Comparison of ENCODE assay signal across 20 cellular contexts in the genomic region with DNA sequence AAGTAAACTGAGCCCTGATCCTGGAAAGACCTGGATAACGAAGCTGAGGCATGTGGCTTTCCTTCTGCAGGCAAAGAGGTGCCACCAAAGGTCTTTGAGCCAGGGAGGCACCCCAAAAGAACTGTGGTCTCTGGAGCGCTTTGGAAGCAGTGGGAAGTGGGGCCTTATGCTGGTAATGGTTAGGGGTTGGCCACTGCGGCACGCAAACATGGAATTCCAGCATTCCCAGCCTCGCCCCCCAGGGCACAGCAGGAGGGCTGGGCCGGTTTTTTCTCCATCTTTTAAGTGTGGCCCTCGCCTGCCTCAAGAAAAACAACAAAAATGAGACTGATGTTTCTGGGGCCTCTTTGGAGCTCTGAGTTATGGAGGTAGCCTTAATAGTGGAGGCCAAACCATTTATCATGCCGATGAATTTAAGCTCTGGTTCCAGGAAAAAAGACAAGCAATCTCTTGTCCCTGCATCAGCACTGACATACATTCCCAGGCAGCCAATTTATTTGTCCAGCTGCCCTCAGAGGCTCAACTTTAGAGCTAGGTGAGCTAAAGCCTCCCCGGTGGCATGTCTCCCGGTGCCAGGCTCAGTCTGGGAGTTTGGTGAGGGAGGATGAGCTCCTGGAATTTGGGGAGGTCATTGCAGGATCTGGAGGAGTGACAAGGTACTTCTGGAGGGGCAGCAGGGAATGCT.
DNase-seq lines count a peak whose midpoint lies in the region; ATAC-seq, FAIRE-seq and TF ChIP-seq lines count a peak whose summit lies in the region.
"Had no signal": no experiment of that assay in that cellular context is flagged by ENCODE, and none has a peak within 500 bp of the region (broad histone marks: within the 10 kb centered on the region; RNA-seq: fewer than 3 reads in every experiment).

No MANE protein-coding gene starts in this region.

- CTCF ChIA-PET in H1 (lab: Charles Lee; ENCODE audit: partially characterized antibody): interaction anchor here (0.6 to 1.8 kb wide), 3 partner anchors 42 to 1363 kb away, joined by 3 to 4 read pairs (median 4); no protein-coding TSS in a partner anchor

- no peak overlapping the region for H2AFZ ChIP-seq in OCI-LY1 (ENCODE audit: low read length)
- no peak overlapping the region for H2AFZ ChIP-seq in H1 (ENCODE audit: low read length)

- no peaks in the 10 kb centered on the region for H3K36me3 ChIP-seq in breast epithelium
- no peaks in the 10 kb centered on the region for H3K36me3 ChIP-seq in OCI-LY1 (ENCODE audit: insufficient read depth, low read length)
- no peaks in the 10 kb centered on the region for H3K36me3 ChIP-seq in H1 (ENCODE audit: control insufficient read depth in 2 of 4, insufficient read depth in 4 of 4, low read length in 3 of 4)
- no peaks in the 10 kb centered on the region for H3K36me3 ChIP-seq in psoas muscle (ENCODE audit: insufficient read depth in 1 of 2, low read depth in 1 of 2)

- no peak overlapping the region for H4K91ac ChIP-seq in H1 (replicated peaks; ENCODE audit: insufficient read length, low read length)

- H3K14ac ChIP-seq in H1 (ENCODE audit: insufficient read length): no peak overlapping the region

- DNase-seq in T47D (ENCODE audit: low read depth in 1 of 2, low spot score in 1 of 2) (peak; percentile 28 to 75), breast epithelium (ENCODE audit: low spot score in 2 of 2) (no peak), H1 (ENCODE audit: low read depth in 1 of 2, low spot score in 2 of 2) (no peak), psoas muscle (no peak), NCI-H2029 (lab: John Stamatoyannopoulos, UW) (no peak)
- DNase-seq: CD4-positive, CD25-positive, alpha-beta regulatory T cell; GOT3; NCI-H1048; NCI-H1694; NCI-H2081; NCI-H2227 treated with DMSO at 0.1 percent for 48 hours; NCI-H510A; Right ventricle myocardium superior had no signal

- H3K4me3 ChIP-seq in breast epithelium (no peak overlapping the region), OCI-LY1 (ENCODE audit: low read depth, low read length, poor library complexity, severe bottlenecking) (no peak overlapping the region), H1 (ENCODE audit: extremely low read depth in 1 of 4, insufficient read depth in 2 of 4, low read depth in 3 of 4, low read length in 4 of 4) (no peak overlapping the region), psoas muscle (no peak overlapping the region)
- H3K4me3 ChIP-seq: GM12878, SK-N-MC had no signal

- no peaks in the 10 kb centered on the region for H3K27me3 ChIP-seq in breast epithelium
- no peaks in the 10 kb centered on the region for H3K27me3 ChIP-seq in OCI-LY1 (ENCODE audit: insufficient read depth, low read length)
- H3K27me3 ChIP-seq in H1 (replicated peaks in 1 of 4; ENCODE audit: control insufficient read depth in 3 of 4, extremely low read depth in 1 of 4, insufficient read depth in 3 of 4, low read length in 3 of 4): no peaks in the 10 kb centered on the region
- H3K27me3 ChIP-seq in psoas muscle (ENCODE audit: insufficient read depth in 3 of 3, low read length in 2 of 3): peaks cover 0 to 2% (median 0%) of the 10 kb centered on the region in 3 donors

- no peak overlapping the region for H4K8ac ChIP-seq in H1 (ENCODE audit: extremely low read depth, insufficient read depth, low read length)

- TF ChIP-seq POLR2A in breast epithelium (IDR thresholded peaks at IDR 0.05) (no peak), H1 (IDR thresholded peaks at IDR 0.05; ENCODE audit: control extremely low read depth in 1 of 2, low read depth in 2 of 2, low read length in 2 of 2) (no peak)

- H2BK12ac ChIP-seq in H1 (ENCODE audit: low read depth, low read length): no peak overlapping the region

- intact Hi-C loops in breast epithelium (cut with DNase I; ENCODE audit: low total_unique reads): no loop called here
- intact Hi-C loops in psoas muscle (cut with DNase I): no loop called here

- ATAC-seq in psoas muscle: no peak
- no peak for ATAC-seq in HG03095 (IDR thresholded peaks at IDR 0.05; ENCODE audit: unreplicated experiment)
- ATAC-seq: GM12878, HCT116 had no signal

- H3K27ac ChIP-seq in breast epithelium (peak overlapping the region in 1 of 2 donors; percentile 17), OCI-LY1 (ENCODE audit: low read depth, low read length, poor library complexity, severe bottlenecking) (peak overlapping the region; percentile 94), H1 (ENCODE audit: low read depth, low read length) (no peak overlapping the region), psoas muscle (no peak overlapping the region)
- H3K27ac ChIP-seq: SK-N-MC had no signal

- H2BK15ac ChIP-seq in H1 (ENCODE audit: low read length): no peak overlapping the region

- H2BK20ac ChIP-seq in H1 (ENCODE audit: low read length): no peak overlapping the region

- no peak overlapping the region for H2AK5ac ChIP-seq in H1 (ENCODE audit: low read depth, low read length)

- TF ChIP-seq CTCF in breast epithelium (IDR thresholded peaks at IDR 0.05) (no peak), OCI-LY1 (IDR thresholded peaks at IDR 0.05; ENCODE audit: low read length) (no peak), H1 (IDR thresholded peaks at IDR 0.05; ENCODE audit: control extremely low read depth in 1 of 3, insufficient read depth in 1 of 3, low read depth in 1 of 3, low read length in 3 of 3) (no peak), psoas muscle (IDR thresholded peaks at IDR 0.05) (no peak)

- no peak overlapping the region for H3K4ac ChIP-seq in H1 (replicated peaks; ENCODE audit: insufficient read length, low read depth, low read length)

- no peak for TF ChIP-seq RAD21 in H1 (IDR thresholded peaks at IDR 0.05 in 1 of 2, conservative IDR thresholded peaks at IDR 0.05 in 1 of 2; ENCODE audit: low read depth in 2 of 2, low read length in 2 of 2)

- POLR2A ChIA-PET in H1 (lab: Charles Lee; ENCODE audit: partially characterized antibody): interaction anchor here (0.7 to 1.1 kb wide), 2 partner anchors 108 to 232 kb away, joined by 3 read pairs; no protein-coding TSS in a partner anchor

- no peak overlapping the region for H3K56ac ChIP-seq in H1 (replicated peaks; ENCODE audit: insufficient read length, low read depth, low read length)

- no peaks in the 10 kb centered on the region for H3F3A ChIP-seq in OCI-LY1 (ENCODE audit: insufficient read depth, low read length)

- H3K9me2 ChIP-seq in OCI-LY1 (ENCODE audit: low read depth, low read length): no peaks in the 10 kb centered on the region

- FAIRE-seq in H1 (lab: Jason Lieb, UNC): no peak
- FAIRE-seq: D721Med, G401.6, GM12878 had no signal

- TF ChIP-seq EP300 in H1 (IDR thresholded peaks at IDR 0.05; ENCODE audit: borderline replicate concordance in 1 of 2, low read depth in 2 of 2, low read length in 2 of 2): no peak

- no peaks in the 10 kb centered on the region for H3K79me1 ChIP-seq in H1 (ENCODE audit: low read depth, low read length)

- H3K23me2 ChIP-seq in H1 (ENCODE audit: low read depth, low read length): no peaks in the 10 kb centered on the region; the same call in 1 of the 2 replicates

- H4K20me1 ChIP-seq in OCI-LY1 (ENCODE audit: insufficient read depth, low read length) (no peaks in the 10 kb centered on the region), H1 (replicated peaks in 1 of 2; ENCODE audit: control insufficient read depth in 1 of 2, insufficient read depth in 2 of 2, low read length in 2 of 2) (peaks cover 0 to 2% of the 10 kb centered on the region in 2 experiments)

- H2BK5ac ChIP-seq in H1 (ENCODE audit: low read depth, low read length): no peak overlapping the region

- H3K9me3 ChIP-seq in breast epithelium (no peaks in the 10 kb centered on the region), OCI-LY1 (ENCODE audit: low read length) (no peaks in the 10 kb centered on the region), H1 (ENCODE audit: insufficient read depth in 2 of 2, low read depth in 1 of 2, low read length in 1 of 2) (no peaks in the 10 kb centered on the region), psoas muscle (no peaks in the 10 kb centered on the region)

- no peak overlapping the region for H3K23ac ChIP-seq in H1 (ENCODE audit: insufficient read length)

- no peaks in the 10 kb centered on the region for H3K79me2 ChIP-seq in OCI-LY1 (ENCODE audit: insufficient read depth, low read length)
- no peaks in the 10 kb centered on the region for H3K79me2 ChIP-seq in H1 (ENCODE audit: control insufficient read depth in 1 of 2, insufficient read depth in 2 of 2, low read length in 2 of 2)

- in situ Hi-C loops in T47D (cut with HindIII; ENCODE audit: low pct_unique_long_range_greater_than_20kb, low sequenced_read_pairs): no loop called here

- H3K18ac ChIP-seq in H1 (ENCODE audit: extremely low read depth, low read length): no peak overlapping the region

- H2BK120ac ChIP-seq in H1 (replicated peaks; ENCODE audit: low read depth, low read length): no peak overlapping the region

- H3K9ac ChIP-seq in OCI-LY1 (ENCODE audit: low read length): no peak overlapping the region
- H3K9ac ChIP-seq in H1 (replicated peaks in 1 of 4; ENCODE audit: extremely low read depth in 1 of 4, low read depth in 3 of 4, low read length in 3 of 4): no peak overlapping the region

- H3K4me1 ChIP-seq in breast epithelium: no peaks in the 10 kb centered on the region
- peaks cover 70% of the 10 kb centered on the region for H3K4me1 ChIP-seq in OCI-LY1 (ENCODE audit: insufficient read depth, low read length, severe bottlenecking)
- peaks cover 0 to 18% (median 4%) of the 10 kb centered on the region in 4 experiments; a peak in 5 of 7 replicates for H3K4me1 ChIP-seq in H1 (replicated peaks in 1 of 4; ENCODE audit: control insufficient read depth in 3 of 4, insufficient read depth in 4 of 4, low read length in 3 of 4)
- no peaks in the 10 kb centered on the region for H3K4me1 ChIP-seq in psoas muscle

- WGBS in H1 (ENCODE audit: extremely low coverage in 1 of 2, insufficient coverage in 1 of 2, insufficient read length in 1 of 2, insufficient replicate concordance in 2 of 2, low coverage in 1 of 2, low lambda C conversion rate in 2 of 2, missing lambda C conversion rate in 1 of 2), 2 experiments: 81% methylated on average over 7 of the region's 10 CpGs; no CpG with 5 or more reads in 1 of the 2 experiments
- WGBS in psoas muscle, 3 donors: 71 to 76% (median 72%) methylated on average over 10 of the region's 10 CpGs

- H4K5ac ChIP-seq in H1 (ENCODE audit: insufficient read length, low read depth, low read length): no peak overlapping the region

- H3K4me2 ChIP-seq in OCI-LY1 (ENCODE audit: low read length) (no peak overlapping the region), H1 (ENCODE audit: insufficient read depth in 1 of 2, low read depth in 2 of 2, low read length in 2 of 2) (no peak overlapping the region)

TF ChIP-seq in H1, 55 proteins besides CTCF, POLR2A, EP300 and RAD21:
- no peak for TF ChIP-seq POU5F1 (IDR thresholded peaks at IDR 0.05; ENCODE audit: low read depth, low read length)
- peak; percentile 55; the same call in 1 of the 2 replicates for TF ChIP-seq TEAD4 (IDR thresholded peaks at IDR 0.05; ENCODE audit: low read depth, low read length)
- no peak for TF ChIP-seq RBBP5 (IDR thresholded peaks at IDR 0.05; ENCODE audit: borderline replicate concordance, low read depth, low read length)

Comparison
In these comparisons a context has a peak if more than half of its experiments do, and no peak if none do; other contexts are left out.
1. DNase-seq: peak in T47D (2 of 2); none in breast epithelium (0 of 2), H1 (0 of 2), psoas muscle (0 of 2) and NCI-H2029 (single experiment).